Comparison of ENCODE assay signal across 8 cellular contexts in genomic region chr12:122356192-122356635, GRCh38.
DNase-seq lines count a peak whose midpoint lies in the region; ATAC-seq and TF ChIP-seq lines count a peak whose summit lies in the region.

No MANE protein-coding gene starts in this region.

- H3K9me3 ChIP-seq in Caco-2: no peaks in the 10 kb centered on the region
- H3K9me3 ChIP-seq in upper lobe of right lung: no peaks in the 10 kb centered on the region

- intact Hi-C loops in Caco-2 (cut with micrococcal nuclease; ENCODE audit: unreplicated experiment): loop anchor here (1.0 kb wide), 2 partner anchors 20 to 50 kb away; no protein-coding TSS in a partner anchor
- intact Hi-C loops in upper lobe of right lung (cut with DNase I): no loop called here

- no TSS peak for BruUV-seq in Caco-2 (replicated peaks; lab: Mats Ljungman, UMichigan)

- peak; percentile 58 to 78 for TF ChIP-seq CTCF in Caco-2 (IDR thresholded peaks at IDR 0.05; ENCODE audit: insufficient read depth in 1 of 2, low read depth in 1 of 2, low read length in 1 of 2, severe bottlenecking in 1 of 2, unreplicated experiment in 1 of 2)
- peak; percentile 80 for TF ChIP-seq CTCF in osteocyte (IDR thresholded peaks at IDR 0.05)
- TF ChIP-seq CTCF in upper lobe of right lung (IDR thresholded peaks at IDR 0.05): peak; percentile 81

- peak in 1 of 2 experiments; percentile 56 for DNase-seq in Caco-2
- DNase-seq in HUDEP-2 (lab: John Stamatoyannopoulos, UW; ENCODE audit: unreplicated experiment in 76 of 76): peak in 43 of 76 experiments; percentile 1 to 62 (median 21)
- peak; percentile 21 for DNase-seq in OCI-M2 (lab: John Stamatoyannopoulos, UW; ENCODE audit: unreplicated experiment)
- DNase-seq in activated T-cell treated with anti-CD3 and anti-CD28 coated beads, Interleukin-2, amount 50 U/mL, for 48 hours: peak; percentile 58 to 62
- peak; percentile 74 for DNase-seq in fibroblast of the conjunctiva (ENCODE audit: low read depth)
- DNase-seq in osteocyte (ENCODE audit: extremely low spot score, unreplicated experiment): no peak
- no peak for DNase-seq in upper lobe of right lung

- H3K27ac ChIP-seq in upper lobe of right lung: no peak overlapping the region

- H3K4me3 Mint-ChIP-seq in Caco-2 (ENCODE audit: unreplicated experiment): no peak overlapping the region
- H3K4me3 Mint-ChIP-seq in osteocyte (ENCODE audit: unreplicated experiment): no peak overlapping the region

- CTCF ChIA-PET in Caco-2 (lab: Charles Lee): no interaction called here

- H3K27me3 Mint-ChIP-seq in Caco-2 (ENCODE audit: insufficient read depth, unreplicated experiment) (no peaks in the 10 kb centered on the region), osteocyte (ENCODE audit: unreplicated experiment) (no peaks in the 10 kb centered on the region)

- H3K36me3 ChIP-seq in Caco-2 (ENCODE audit: control insufficient read depth, insufficient read depth, low read length): peaks cover 3% of the 10 kb centered on the region; the same call in 1 of the 2 replicates
- H3K36me3 ChIP-seq in upper lobe of right lung: peaks cover 66% of the 10 kb centered on the region

- H3K9me3 Mint-ChIP-seq in Caco-2 (ENCODE audit: unreplicated experiment) (no peaks in the 10 kb centered on the region), osteocyte (ENCODE audit: unreplicated experiment) (no peaks in the 10 kb centered on the region)

- H3K4me1 Mint-ChIP-seq in Caco-2 (ENCODE audit: low read depth, unreplicated experiment) (no peaks in the 10 kb centered on the region), osteocyte (ENCODE audit: unreplicated experiment) (peaks cover 3% of the 10 kb centered on the region)

- H3K4me3 ChIP-seq in Caco-2 (ENCODE audit: low read depth, low read length): no peak overlapping the region
- no peak overlapping the region for H3K4me3 ChIP-seq in upper lobe of right lung

- H3K27me3 ChIP-seq in Caco-2 (replicated peaks; ENCODE audit: control insufficient read depth, insufficient read depth, low read length): no peaks in the 10 kb centered on the region
- no peaks in the 10 kb centered on the region for H3K27me3 ChIP-seq in upper lobe of right lung

- H3K4me1 ChIP-seq in Caco-2 (no peaks in the 10 kb centered on the region), upper lobe of right lung (no peaks in the 10 kb centered on the region)

- H3K36me3 Mint-ChIP-seq in Caco-2 (ENCODE audit: insufficient read depth, unreplicated experiment) (peaks cover 75% of the 10 kb centered on the region), osteocyte (ENCODE audit: unreplicated experiment) (peaks cover 43% of the 10 kb centered on the region)

- H3K27ac Mint-ChIP-seq in Caco-2 (ENCODE audit: unreplicated experiment) (peak overlapping the region; percentile 21), osteocyte (ENCODE audit: unreplicated experiment) (no peak overlapping the region)

- peak; percentile 85 for ATAC-seq in upper lobe of right lung
- ATAC-seq in HG02981 (IDR thresholded peaks at IDR 0.05; ENCODE audit: unreplicated experiment): no peak

- POLR2A ChIA-PET in Caco-2 (lab: Charles Lee): no interaction called here

Comparison
In these comparisons a context has a peak if more than half of its experiments do, and no peak if none do; other contexts are left out.
1. DNase-seq: peak in HUDEP-2 (43 of 76), OCI-M2 (single experiment), activated T-cell treated with anti-CD3 and anti-CD28 coated beads, Interleukin-2, amount 50 U/mL, for 48 hours (2 of 2) and fibroblast of the conjunctiva (single experiment); none in osteocyte (single experiment) and upper lobe of right lung (single experiment).
2. Peak in every context shown above with its lines, with median percentiles within 50 percentile points of each other: CTCF ChIP-seq.